Comparison of ENCODE assay signal across 10 cellular contexts in the genomic region with DNA sequence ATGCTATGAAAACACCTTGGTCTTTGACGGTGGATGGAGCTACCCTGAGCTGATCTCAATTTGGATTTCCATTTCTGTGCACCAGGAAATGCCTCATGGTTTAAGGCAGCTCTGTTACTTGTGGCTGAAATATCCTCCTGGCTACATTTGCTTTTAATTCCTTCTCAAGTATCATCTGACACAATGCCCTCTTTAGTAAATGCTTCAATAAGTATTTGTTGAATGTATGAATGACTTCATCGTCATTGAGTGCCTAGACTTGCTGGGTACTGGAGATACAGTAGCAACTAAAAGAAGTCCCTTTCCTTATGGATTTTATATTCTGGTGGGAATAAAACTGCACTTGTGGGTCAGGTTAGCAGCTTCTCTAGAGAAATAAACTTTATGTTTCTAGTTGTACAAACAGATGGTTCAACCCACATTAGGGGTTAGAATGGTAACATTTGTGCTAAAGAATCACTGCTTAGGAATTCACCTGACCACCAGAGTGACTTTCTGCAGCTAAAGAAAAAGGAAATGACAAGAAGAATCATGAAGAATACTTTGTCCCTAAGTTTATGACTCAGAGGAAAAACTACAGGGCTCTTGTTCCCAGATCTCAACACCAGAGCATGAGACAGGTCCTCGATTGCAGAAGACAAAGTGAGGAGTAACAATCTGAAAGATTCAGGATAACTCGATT. TPM values are rescaled to one million over a fixed set of nuclear protein-coding genes. Genes with fewer than 3 reads are reported as not detected.
DNase-seq lines count a peak whose midpoint lies in the region; ATAC-seq and TF ChIP-seq lines count a peak whose summit lies in the region.
"Had no signal": no experiment of that assay in that cellular context is flagged by ENCODE, and none has a peak within 500 bp of the region (broad histone marks: within the 10 kb centered on the region; RNA-seq: fewer than 3 reads in every experiment).

No MANE protein-coding gene starts in this region.

- H3K4me3 ChIP-seq in HEK293 (ENCODE audit: low read depth, low read length) (no peak overlapping the region), adipocyte (ENCODE audit: low read length) (no peak overlapping the region)
- no peak overlapping the region for H3K4me3 ChIP-seq in naive thymus-derived CD4-positive, alpha-beta T cell (ENCODE audit: low read length)

- peaks cover 10% of the 10 kb centered on the region for H3K9me3 Mint-ChIP-seq in Calu3 (ENCODE audit: low read depth, unreplicated experiment)
- H3K9me3 Mint-ChIP-seq in naive thymus-derived CD4-positive, alpha-beta T cell = peaks cover 9 to 31% (median 17%) of the 10 kb centered on the region in 11 donors

- ATAC-seq in naive thymus-derived CD4-positive, alpha-beta T cell = no peak

- H3K9ac ChIP-seq in adipocyte (ENCODE audit: low read length) = no peak overlapping the region

- no peak for TF ChIP-seq CTCF in Calu3 (IDR thresholded peaks at IDR 0.05; ENCODE audit: unreplicated experiment)
- no peak for TF ChIP-seq CTCF in HEK293 (tag by site-specific recombination; IDR thresholded peaks at IDR 0.05)

- H3K27me3 ChIP-seq in adipocyte (replicated peaks; ENCODE audit: control insufficient read depth, insufficient read depth, low read length) = no peaks in the 10 kb centered on the region
- no peaks in the 10 kb centered on the region for H3K27me3 ChIP-seq in naive thymus-derived CD4-positive, alpha-beta T cell (ENCODE audit: control insufficient read depth in 2 of 2, insufficient read depth in 2 of 2, low read length in 2 of 2)

- H3K4me1 ChIP-seq in HEK293 (ENCODE audit: control insufficient read depth, insufficient read depth, low read length) (no peaks in the 10 kb centered on the region), adipocyte (ENCODE audit: control insufficient read depth, insufficient read depth, low read length) (peaks cover 5% of the 10 kb centered on the region)
- H3K4me1 ChIP-seq in naive thymus-derived CD4-positive, alpha-beta T cell (ENCODE audit: control insufficient read depth in 2 of 2, insufficient read depth in 2 of 2, low read length in 2 of 2) = no peaks in the 10 kb centered on the region

- CTCF ChIA-PET in Calu3 (lab: Charles Lee) = interaction anchor here (0.8 to 1.2 kb wide), 5 partner anchors 28 to 94 kb away, joined by 3 to 4 read pairs (median 4); no protein-coding TSS in a partner anchor
- CTCF ChIA-PET in HEK293 (lab: Yijun Ruan, JAX) = interaction anchor here (0.6 to 1.5 kb wide), 2 partner anchors 12 to 92 kb away, joined by 3 to 4 read pairs; no protein-coding TSS in a partner anchor
- CTCF ChIA-PET in naive thymus-derived CD4-positive, alpha-beta T cell (lab: Charles Lee) = no interaction called here

- H3K27me3 Mint-ChIP-seq in Calu3 (ENCODE audit: unreplicated experiment) = no peaks in the 10 kb centered on the region
- H3K27me3 Mint-ChIP-seq in naive thymus-derived CD4-positive, alpha-beta T cell = peaks cover 0 to 4% (median 0%) of the 10 kb centered on the region in 5 donors

- POLR2A ChIA-PET in HEK293 (lab: Yijun Ruan, JAX) = no interaction called here
- POLR2A ChIA-PET in naive thymus-derived CD4-positive, alpha-beta T cell (lab: Charles Lee) = no interaction called here

- intact Hi-C loops in Calu3 (cut with micrococcal nuclease; ENCODE audit: unreplicated experiment) = loop anchor here (2.0 to 5.0 kb wide), 3 partner anchors 72 to 176 kb away; no protein-coding TSS in a partner anchor
- intact Hi-C loops in cardiac septum (cut with DNase I) = no loop called here
- intact Hi-C loops in naive thymus-derived CD4-positive, alpha-beta T cell (cut with micrococcal nuclease) = no loop called here

- peaks cover 10% of the 10 kb centered on the region for H3K36me3 Mint-ChIP-seq in Calu3 (ENCODE audit: insufficient read depth, unreplicated experiment)
- peaks cover 0 to 34% (median 9%) of the 10 kb centered on the region in 5 donors for H3K36me3 Mint-ChIP-seq in naive thymus-derived CD4-positive, alpha-beta T cell

- DNase-seq in Calu3 (no peak), adipocyte (ENCODE audit: low read depth) (peak; percentile 51), kidney tubule cell (ENCODE audit: low spot score) (peak; percentile 91), RPMI8226 (no peak), cardiac septum (ENCODE audit: low spot score) (no peak)
- DNase-seq in naive thymus-derived CD4-positive, alpha-beta T cell = no peak
- no peak for DNase-seq in activated CD4-positive, CD25-positive, alpha-beta regulatory T cell (lab: John Stamatoyannopoulos, UW)
- DNase-seq: NCI-H345 had no signal

- no peaks in the 10 kb centered on the region for H3K36me3 ChIP-seq in HEK293 (ENCODE audit: control insufficient read depth in 2 of 2, insufficient read depth in 1 of 2, low read length in 2 of 2)
- H3K36me3 ChIP-seq in adipocyte (ENCODE audit: control insufficient read depth, insufficient read depth, low read length, severe bottlenecking) = no peaks in the 10 kb centered on the region
- H3K36me3 ChIP-seq in naive thymus-derived CD4-positive, alpha-beta T cell (ENCODE audit: control insufficient read depth in 2 of 3, insufficient read depth in 3 of 3, low read length in 3 of 3) = no peaks in the 10 kb centered on the region

- H3K27ac Mint-ChIP-seq in Calu3 (ENCODE audit: unreplicated experiment) = peak overlapping the region; percentile 92
- peak overlapping the region in 1 of 9 donors; percentile 21 for H3K27ac Mint-ChIP-seq in naive thymus-derived CD4-positive, alpha-beta T cell

- peak overlapping the region; percentile 50 for H3K4me3 Mint-ChIP-seq in Calu3 (ENCODE audit: low read depth, unreplicated experiment)
- H3K4me3 Mint-ChIP-seq in naive thymus-derived CD4-positive, alpha-beta T cell = no peak overlapping the region

- H3K9me3 ChIP-seq in HEK293 (ENCODE audit: control insufficient read depth, insufficient read depth, low read depth, low read length) (no peaks in the 10 kb centered on the region), adipocyte (ENCODE audit: control insufficient read depth, low read length) (peaks cover 22% of the 10 kb centered on the region)
- peaks cover 0 to 20% (median 0%) of the 10 kb centered on the region in 3 experiments for H3K9me3 ChIP-seq in naive thymus-derived CD4-positive, alpha-beta T cell (ENCODE audit: control insufficient read depth in 2 of 3, low read length in 3 of 3)

- H3K4me1 Mint-ChIP-seq in Calu3 (ENCODE audit: low read depth, unreplicated experiment) = peaks cover 41% of the 10 kb centered on the region
- peaks cover 0 to 33% (median 0%) of the 10 kb centered on the region in 7 donors for H3K4me1 Mint-ChIP-seq in naive thymus-derived CD4-positive, alpha-beta T cell

- no TSS peak for BruUV-seq in Calu3 (replicated peaks; lab: Mats Ljungman, UMichigan)

- H3K27ac ChIP-seq in HEK293 (ENCODE audit: extremely low read depth, low read depth, low read length) = no peak overlapping the region
- H3K27ac ChIP-seq in naive thymus-derived CD4-positive, alpha-beta T cell (ENCODE audit: low read depth, low read length) = no peak overlapping the region
- H3K27ac ChIP-seq: HL-60 had no signal

TF ChIP-seq in HEK293, 187 proteins besides CTCF, POLR2A, EP300 and RAD21:
- TF ChIP-seq SCRT2 (tag by site-specific recombination; IDR thresholded peaks at IDR 0.05) (0 out of 2 replicates have a peak, but pooled peaks have one; percentile 34), GLIS2 (tag by site-specific recombination; IDR thresholded peaks at IDR 0.05) (no peak)
- TF ChIP-seq, protein P1, sequence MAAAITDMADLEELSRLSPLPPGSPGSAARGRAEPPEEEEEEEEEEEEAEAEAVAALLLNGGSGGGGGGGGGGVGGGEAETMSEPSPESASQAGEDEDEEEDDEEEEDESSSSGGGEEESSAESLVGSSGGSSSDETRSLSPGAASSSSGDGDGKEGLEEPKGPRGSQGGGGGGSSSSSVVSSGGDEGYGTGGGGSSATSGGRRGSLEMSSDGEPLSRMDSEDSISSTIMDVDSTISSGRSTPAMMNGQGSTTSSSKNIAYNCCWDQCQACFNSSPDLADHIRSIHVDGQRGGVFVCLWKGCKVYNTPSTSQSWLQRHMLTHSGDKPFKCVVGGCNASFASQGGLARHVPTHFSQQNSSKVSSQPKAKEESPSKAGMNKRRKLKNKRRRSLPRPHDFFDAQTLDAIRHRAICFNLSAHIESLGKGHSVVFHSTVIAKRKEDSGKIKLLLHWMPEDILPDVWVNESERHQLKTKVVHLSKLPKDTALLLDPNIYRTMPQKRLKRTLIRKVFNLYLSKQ (tag by site-specific recombination; IDR thresholded peaks at IDR 0.05; ENCODE audit: borderline replicate concordance) = no peak
- TF ChIP-seq, protein P2, sequence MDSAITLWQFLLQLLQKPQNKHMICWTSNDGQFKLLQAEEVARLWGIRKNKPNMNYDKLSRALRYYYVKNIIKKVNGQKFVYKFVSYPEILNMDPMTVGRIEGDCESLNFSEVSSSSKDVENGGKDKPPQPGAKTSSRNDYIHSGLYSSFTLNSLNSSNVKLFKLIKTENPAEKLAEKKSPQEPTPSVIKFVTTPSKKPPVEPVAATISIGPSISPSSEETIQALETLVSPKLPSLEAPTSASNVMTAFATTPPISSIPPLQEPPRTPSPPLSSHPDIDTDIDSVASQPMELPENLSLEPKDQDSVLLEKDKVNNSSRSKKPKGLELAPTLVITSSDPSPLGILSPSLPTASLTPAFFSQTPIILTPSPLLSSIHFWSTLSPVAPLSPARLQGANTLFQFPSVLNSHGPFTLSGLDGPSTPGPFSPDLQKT (IDR thresholded peaks at IDR 0.05; ENCODE audit: borderline replicate concordance, low read depth, low read length) = no peak

RNA-seq across cellular contexts. Expression of a gene that starts 21.8 kb away (rescaled TPM):
- total RNA-seq in Calu3 (2022) (28.4 and 32.8 TPM in 2 replicates), cardiac septum (25.8 TPM)
- 10 to 100 TPM; 34.4 to 43.1 (median 40.1) TPM for total RNA-seq in naive thymus-derived CD4-positive, alpha-beta T cell
- 10 to 100 TPM; 16.1 to 20.1 TPM for polyA plus RNA-seq in naive thymus-derived CD4-positive, alpha-beta T cell

Comparison
In these comparisons a context has a peak if more than half of its experiments do, and no peak if none do; other contexts are left out.
1. DNase-seq: peak in adipocyte (single experiment) and kidney tubule cell (single experiment); none in Calu3 (single experiment), RPMI8226 (single experiment), cardiac septum (single experiment), naive thymus-derived CD4-positive, alpha-beta T cell (0 of 9) and activated CD4-positive, CD25-positive, alpha-beta regulatory T cell (0 of 4).